Comparison of ENCODE assay signal across 23 cellular contexts in genomic region chr13:108816381-108816780, GRCh38.
DNase-seq lines count a peak whose midpoint lies in the region; ATAC-seq, FAIRE-seq and TF ChIP-seq lines count a peak whose summit lies in the region.
"Had no signal": no experiment of that assay in that cellular context is flagged by ENCODE, and none has a peak within 500 bp of the region (broad histone marks: within the 10 kb centered on the region; RNA-seq: fewer than 3 reads in every experiment).

No MANE protein-coding gene starts in this region.

- H3K27ac Mint-ChIP-seq in HFFc6, result no peak overlapping the region
- H3K27ac Mint-ChIP-seq: activated naive CD8-positive, alpha-beta T cell treated with anti-CD3 and anti-CD28 coated beads, Interleukin-2, amount 10 ng/mL, durations not matched to agents 7 days and 5 days; CD4-positive, alpha-beta T cell; stimulated activated naive CD8-positive, alpha-beta T cell treated with anti-CD3 and anti-CD28 coated beads, Interleukin-15, Interleukin-2, amounts not matched to agents 100 ng/mL and 50 ng/mL, for 24 hours; T-helper 2 cell treated with Interferon-gamma antibody and Interleukin-4, amounts not matched to agents 5 μg/mL and 100 μg/mL, for 36 hours had no signal

- peaks cover 8% of the 10 kb centered on the region for H3K9me3 Mint-ChIP-seq in HFFc6
- H3K9me3 Mint-ChIP-seq: activated naive CD8-positive, alpha-beta T cell treated with anti-CD3 and anti-CD28 coated beads, Interleukin-2, amount 10 ng/mL, durations not matched to agents 7 days and 5 days; CD4-positive, alpha-beta T cell; stimulated activated naive CD8-positive, alpha-beta T cell treated with anti-CD3 and anti-CD28 coated beads, Interleukin-15, Interleukin-2, amounts not matched to agents 100 ng/mL and 50 ng/mL, for 24 hours; T-helper 2 cell treated with Interferon-gamma antibody and Interleukin-4, amounts not matched to agents 5 μg/mL and 100 μg/mL, for 36 hours had no signal

- no peak overlapping the region for H3K4me3 Mint-ChIP-seq in HFFc6
- H3K4me3 Mint-ChIP-seq: activated naive CD8-positive, alpha-beta T cell treated with anti-CD3 and anti-CD28 coated beads, Interleukin-2, amount 10 ng/mL, durations not matched to agents 7 days and 5 days; CD4-positive, alpha-beta T cell; stimulated activated naive CD8-positive, alpha-beta T cell treated with anti-CD3 and anti-CD28 coated beads, Interleukin-15, Interleukin-2, amounts not matched to agents 100 ng/mL and 50 ng/mL, for 24 hours; T-helper 2 cell treated with Interferon-gamma antibody and Interleukin-4, amounts not matched to agents 5 μg/mL and 100 μg/mL, for 36 hours had no signal

- H3K36me3 Mint-ChIP-seq in HFFc6 (ENCODE audit: low read depth), result no peaks in the 10 kb centered on the region
- H3K36me3 Mint-ChIP-seq: activated naive CD8-positive, alpha-beta T cell treated with anti-CD3 and anti-CD28 coated beads, Interleukin-2, amount 10 ng/mL, durations not matched to agents 7 days and 5 days had no signal

- DNase-seq in GF-D8 (lab: John Stamatoyannopoulos, UW), result peak; percentile 17
- peak; percentile 37 for DNase-seq in OCI-M1 (lab: John Stamatoyannopoulos, UW)
- DNase-seq in epithelial cell of proximal tubule (ENCODE audit: low read depth), result peak; percentile 48
- DNase-seq in mucosa of gallbladder (ENCODE audit: low spot score), result peak; percentile 54
- DNase-seq in D721Med (ENCODE audit: insufficient read length, low spot score), result no peak
- DNase-seq in HFFc6, result no peak
- DNase-seq in NCI-H1105 treated with DMSO at 0.1 percent for 48 hours (lab: John Stamatoyannopoulos, UW), result no peak
- DNase-seq: activated CD4-positive, alpha-beta T cell treated with anti-CD3 and anti-CD28 coated beads for 48 hours; activated gamma-delta T cell; activated naive CD8-positive, alpha-beta T cell treated with anti-CD3 and anti-CD28 coated beads, Interleukin-2, amount 10 ng/mL, durations not matched to agents 7 days and 5 days; activated T-cell treated with anti-CD3 and anti-CD28 coated beads, Interleukin-2, amount 50 U/mL, for 1 hour; AML-193; CD4-positive, alpha-beta T cell; NCI-H1092 treated with DMSO at 0.1 percent for 48 hours; NCI-H2029 treated with DMSO at 0.1 percent for 48 hours; NCI-H2227 treated with DMSO at 0.1 percent for 48 hours; thyroid gland had no signal

- no peaks in the 10 kb centered on the region for H3K4me1 Mint-ChIP-seq in HFFc6 (ENCODE audit: low read depth)
- H3K4me1 Mint-ChIP-seq: activated naive CD8-positive, alpha-beta T cell treated with anti-CD3 and anti-CD28 coated beads, Interleukin-2, amount 10 ng/mL, durations not matched to agents 7 days and 5 days had no signal

- FAIRE-seq in D721Med (lab: Jason Lieb, UNC), result no peak
- FAIRE-seq: A549, endometrium had no signal

- TF ChIP-seq CTCF in epithelial cell of proximal tubule (conservative IDR thresholded peaks at IDR 0.05; ENCODE audit: low read depth, low read length) (no peak), D721Med (IDR thresholded peaks at IDR 0.05; ENCODE audit: insufficient read depth, missing control alignments) (no peak), HFFc6 (IDR thresholded peaks at IDR 0.05) (no peak)

- H3K27me3 Mint-ChIP-seq in HFFc6 (ENCODE audit: insufficient read depth), result no peaks in the 10 kb centered on the region
- H3K27me3 Mint-ChIP-seq: activated naive CD8-positive, alpha-beta T cell treated with anti-CD3 and anti-CD28 coated beads, Interleukin-2, amount 10 ng/mL, durations not matched to agents 7 days and 5 days; CD4-positive, alpha-beta T cell; stimulated activated naive CD8-positive, alpha-beta T cell treated with anti-CD3 and anti-CD28 coated beads, Interleukin-15, Interleukin-2, amounts not matched to agents 100 ng/mL and 50 ng/mL, for 24 hours had no signal

- H3K4me3 ChIP-seq in epithelial cell of proximal tubule (ENCODE audit: low read depth, low read length), result no peak overlapping the region
- H3K4me3 ChIP-seq: A549, prostate gland, thyroid gland had no signal

- ATAC-seq in HG03565 (IDR thresholded peaks at IDR 0.05; ENCODE audit: unreplicated experiment), result no peak
- ATAC-seq: A549 had no signal

Comparison
In these comparisons a context has a peak if more than half of its experiments do, and no peak if none do; other contexts are left out.
1. DNase-seq: peak in GF-D8 (single experiment), OCI-M1 (single experiment), epithelial cell of proximal tubule (single experiment) and mucosa of gallbladder (single experiment); none in D721Med (single experiment), HFFc6 (single experiment) and NCI-H1105 treated with DMSO at 0.1 percent for 48 hours (single experiment).